ENCODE assay signal across 23 cellular contexts in the genomic region with DNA sequence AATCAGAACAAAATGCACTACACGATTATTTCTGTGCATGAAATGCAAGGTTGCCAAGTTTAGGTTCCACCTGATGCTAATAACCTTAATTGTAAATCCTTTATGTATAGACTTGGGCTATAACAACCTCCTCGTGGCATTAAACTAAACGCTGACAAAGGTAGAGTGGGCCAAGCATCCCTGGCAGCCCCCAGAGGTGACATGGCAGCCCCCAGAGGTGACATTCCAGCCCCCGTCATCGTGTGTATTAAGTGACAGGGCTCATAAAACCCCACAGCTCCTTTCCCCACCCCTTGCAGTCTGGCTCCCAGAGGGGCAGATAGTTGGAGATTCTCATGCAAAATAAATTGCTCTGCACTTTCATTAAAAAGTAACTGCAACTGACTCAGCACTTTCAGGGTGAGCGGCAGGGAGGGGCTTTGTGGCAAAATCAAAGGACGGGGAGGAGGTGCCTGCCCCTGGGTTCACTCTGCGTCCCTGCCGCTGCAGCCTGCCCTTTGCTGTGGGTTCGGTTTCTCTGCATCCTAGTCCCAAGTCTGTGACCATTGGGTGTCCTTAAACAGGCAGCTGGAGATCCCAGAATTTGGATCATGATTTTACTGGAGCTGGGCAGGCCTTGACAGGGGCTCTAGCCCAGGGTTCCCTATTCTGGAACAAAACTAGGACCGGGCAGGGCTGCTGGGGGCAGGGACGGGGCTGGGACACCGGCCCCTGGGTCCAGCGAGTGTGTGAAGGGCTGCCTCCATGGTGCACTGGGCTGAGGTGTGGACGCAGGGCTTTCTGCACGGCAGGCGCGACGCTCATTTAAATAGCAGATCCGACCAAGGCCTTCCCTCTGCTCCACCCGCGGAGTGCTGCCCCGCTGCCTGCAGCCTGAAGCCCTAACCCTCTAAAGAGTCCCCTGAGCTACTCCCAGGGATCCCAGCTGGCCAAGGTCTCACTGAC.
DNase-seq lines count a peak whose midpoint lies in the region; ATAC-seq and TF ChIP-seq lines count a peak whose summit lies in the region.
"Had no signal": no experiment of that assay in that cellular context is flagged by ENCODE, and none has a peak within 500 bp of the region (broad histone marks: within the 10 kb centered on the region; RNA-seq: fewer than 3 reads in every experiment).

No MANE protein-coding gene starts in this region.

- no peak overlapping the region for H3K9ac ChIP-seq in BLaER1 treated with 17β-estradiol and CSF1 and Interleukin-3, amounts not matched to agents 10 nM and 100 nM
- H3K9ac ChIP-seq in Karpas-422 (ENCODE audit: low read length) (no peak overlapping the region), iPS-20b (ENCODE audit: low read depth, low read length) (peak overlapping the region; percentile 50; the same call in 1 of the 2 replicates)

- no peaks in the 10 kb centered on the region for H3K9me3 ChIP-seq in BLaER1 treated with 17β-estradiol and CSF1 and Interleukin-3, amounts not matched to agents 10 nM and 100 nM (replicated peaks in 1 of 11)
- H3K9me3 ChIP-seq in Karpas-422 (ENCODE audit: low read length) (no peaks in the 10 kb centered on the region), iPS-20b (ENCODE audit: insufficient read depth, low read depth, low read length) (no peaks in the 10 kb centered on the region)
- H3K9me3 ChIP-seq: SJSA1, uterus had no signal

- peaks cover 4% of the 10 kb centered on the region for H3K27me3 Mint-ChIP-seq in neural crest cell (ENCODE audit: low read depth)
- H3K27me3 Mint-ChIP-seq: activated CD4-positive, alpha-beta memory T cell treated with anti-CD3 and anti-CD28 coated beads for 36 hours had no signal

- peaks cover 42% of the 10 kb centered on the region for H3K4me1 Mint-ChIP-seq in neural crest cell
- H3K4me1 Mint-ChIP-seq: central memory CD8-positive, alpha-beta T cell; naive B cell had no signal

- H3K36me3 ChIP-seq in BLaER1 treated with 17β-estradiol and CSF1 and Interleukin-3, amounts not matched to agents 10 nM and 100 nM: no peaks in the 10 kb centered on the region
- H3K36me3 ChIP-seq in Karpas-422 (ENCODE audit: insufficient read depth, low read length): no peaks in the 10 kb centered on the region
- H3K36me3 ChIP-seq in iPS-20b (ENCODE audit: insufficient read depth, low read depth, low read length): no peaks in the 10 kb centered on the region
- H3K36me3 ChIP-seq: SJSA1, uterus had no signal

- peak; percentile 79 for DNase-seq in Karpas-422
- no peak for DNase-seq in neural crest cell (ENCODE audit: low read depth, low spot score)
- DNase-seq in putamen (ENCODE audit: low spot score): no peak
- no peak for DNase-seq in SKM-1 treated with dmso at 0.1 percent for 144 hours (lab: John Stamatoyannopoulos, UW; ENCODE audit: unreplicated experiment)
- no peak for DNase-seq in CD1c-positive myeloid dendritic cell (ENCODE audit: extremely low spot score)
- DNase-seq: activated CD4-positive, alpha-beta memory T cell treated with anti-CD3 and anti-CD28 coated beads for 36 hours; activated naive CD4-positive, alpha-beta T cell treated with anti-CD3 and anti-CD28 coated beads for 36 hours; activated T-cell treated with anti-CD3 and anti-CD28 coated beads for 4 hours; anterior cingulate cortex; GOT3; naive B cell; NCI-H1436 treated with DMSO at 0.1 percent for 48 hours; NCI-H774; PC-3; small intestine; stimulated activated CD4-positive, alpha-beta T cell treated with anti-CD3 and anti-CD28 coated beads, Interleukin-4, amount 100 ng/mL, for 1 hour; uterus had no signal

- no peak overlapping the region for H3K27ac ChIP-seq in BLaER1 treated with 17β-estradiol and CSF1 and Interleukin-3, amounts not matched to agents 10 nM and 100 nM
- H3K27ac ChIP-seq in Karpas-422 (ENCODE audit: low read length): no peak overlapping the region
- H3K27ac ChIP-seq in iPS-20b (ENCODE audit: low read length): peak overlapping the region; percentile 22
- H3K27ac ChIP-seq: SJSA1, uterus had no signal

- H3K9me3 Mint-ChIP-seq in neural crest cell: no peaks in the 10 kb centered on the region
- H3K9me3 Mint-ChIP-seq: activated CD4-positive, alpha-beta memory T cell treated with anti-CD3 and anti-CD28 coated beads for 36 hours; activated naive CD4-positive, alpha-beta T cell treated with anti-CD3 and anti-CD28 coated beads for 36 hours; central memory CD8-positive, alpha-beta T cell; naive B cell; T-helper 2 cell treated with Interferon-gamma antibody and Interleukin-4, amounts not matched to agents 5 μg/mL and 100 μg/mL, for 36 hours had no signal

- no peaks in the 10 kb centered on the region for H3K36me3 Mint-ChIP-seq in neural crest cell (ENCODE audit: low read depth)
- H3K36me3 Mint-ChIP-seq: activated CD4-positive, alpha-beta memory T cell treated with anti-CD3 and anti-CD28 coated beads for 36 hours; naive B cell had no signal

- no peak overlapping the region for H2AFZ ChIP-seq in Karpas-422 (ENCODE audit: low read length)

- ATAC-seq in GM18858 (IDR thresholded peaks at IDR 0.05; ENCODE audit: unreplicated experiment): no peak
- ATAC-seq: PC-3 had no signal

- H3K27ac Mint-ChIP-seq in neural crest cell (ENCODE audit: unreplicated experiment): peak overlapping the region; percentile 35
- H3K27ac Mint-ChIP-seq: activated CD4-positive, alpha-beta memory T cell treated with anti-CD3 and anti-CD28 coated beads for 36 hours; activated naive CD4-positive, alpha-beta T cell treated with anti-CD3 and anti-CD28 coated beads for 36 hours; naive B cell; T-helper 2 cell treated with Interferon-gamma antibody and Interleukin-4, amounts not matched to agents 5 μg/mL and 100 μg/mL, for 36 hours had no signal

- no peak overlapping the region for H3K4me3 Mint-ChIP-seq in neural crest cell
- H3K4me3 Mint-ChIP-seq: activated CD4-positive, alpha-beta memory T cell treated with anti-CD3 and anti-CD28 coated beads for 36 hours; activated naive CD4-positive, alpha-beta T cell treated with anti-CD3 and anti-CD28 coated beads for 36 hours; central memory CD8-positive, alpha-beta T cell; T-helper 2 cell treated with Interferon-gamma antibody and Interleukin-4, amounts not matched to agents 5 μg/mL and 100 μg/mL, for 36 hours had no signal

- peak overlapping the region; percentile 5 to 69 (median 45); a peak in 18 of 22 replicates for H3K4me2 ChIP-seq in BLaER1 treated with 17β-estradiol and CSF1 and Interleukin-3, amounts not matched to agents 10 nM and 100 nM
- peak overlapping the region; percentile 12 for H3K4me2 ChIP-seq in Karpas-422 (ENCODE audit: low read depth, low read length, poor library complexity, severe bottlenecking)

- peaks cover 32 to 57% (median 53%) of the 10 kb centered on the region in 10 experiments for H3K4me1 ChIP-seq in BLaER1 treated with 17β-estradiol and CSF1 and Interleukin-3, amounts not matched to agents 10 nM and 100 nM
- H3K4me1 ChIP-seq in Karpas-422 (ENCODE audit: low read length) (peaks cover 42% of the 10 kb centered on the region), iPS-20b (ENCODE audit: insufficient read depth, low read length) (peaks cover 30% of the 10 kb centered on the region)
- H3K4me1 ChIP-seq: SJSA1 had no signal

- no peaks in the 10 kb centered on the region for H3K9me2 ChIP-seq in Karpas-422 (replicated peaks; ENCODE audit: insufficient read depth, low read length)

- H3K4me3 ChIP-seq in BLaER1 treated with 17β-estradiol and CSF1 and Interleukin-3, amounts not matched to agents 10 nM and 100 nM: no peak overlapping the region
- no peak overlapping the region for H3K4me3 ChIP-seq in Karpas-422 (ENCODE audit: low read length)
- H3K4me3 ChIP-seq in iPS-20b (ENCODE audit: low read length): peak overlapping the region; percentile 15; the same call in 1 of the 2 replicates
- H3K4me3 ChIP-seq: SJSA1, uterus had no signal

- H3K79me2 ChIP-seq in Karpas-422 (ENCODE audit: low read length): no peaks in the 10 kb centered on the region

- TF ChIP-seq CTCF in neural crest cell (conservative IDR thresholded peaks at IDR 0.05): no peak

- H3K27me3 ChIP-seq in BLaER1 treated with 17β-estradiol and CSF1 and Interleukin-3, amounts not matched to agents 10 nM and 100 nM: no peaks in the 10 kb centered on the region
- H3K27me3 ChIP-seq in Karpas-422 (ENCODE audit: low read length) (no peaks in the 10 kb centered on the region), iPS-20b (ENCODE audit: insufficient read depth, low read length) (peaks cover 21% of the 10 kb centered on the region)
- H3K27me3 ChIP-seq: uterus had no signal

- H4K20me1 ChIP-seq in BLaER1 treated with 17β-estradiol and CSF1 and Interleukin-3, amounts not matched to agents 10 nM and 100 nM: peaks cover 0 to 13% (median 0%) of the 10 kb centered on the region in 11 experiments; a peak in 1 of 22 replicates
- H4K20me1 ChIP-seq in Karpas-422 (ENCODE audit: insufficient read depth, low read depth, low read length): peaks cover 23% of the 10 kb centered on the region
